In genomic region chr20:1965520-1966278, GRCh38 we compare ENCODE assay signal across 1 cellular context.
TF ChIP-seq lines count a peak whose summit lies in the region.

No MANE protein-coding gene starts in this region.

TF ChIP-seq in K562, 482 proteins besides CTCF, POLR2A, EP300 and RAD21 (continued from another document):
- TF ChIP-seq ZNF511 (CRISPR knock-in tag; IDR thresholded peaks at IDR 0.05) (no peak), MAX (CRISPR knock-in tag; IDR thresholded peaks at IDR 0.05) (peak; percentile 74), MEF2A (IDR thresholded peaks at IDR 0.05; ENCODE audit: control insufficient read depth, low read depth, low read length) (no peak), GTF2E2 (tag; IDR thresholded peaks at IDR 0.05) (no peak), MNT (conservative IDR thresholded peaks at IDR 0.05) (peak; percentile 54 to 65; a peak in 3 of 4 replicates), ILF3 (IDR thresholded peaks at IDR 0.05; ENCODE audit: borderline replicate concordance) (no peak), ZNF586 (CRISPR knock-in tag; conservative IDR thresholded peaks at IDR 0.05) (no peak), ZFP1 (CRISPR knock-in tag; IDR thresholded peaks at IDR 0.05) (no peak), RCOR1 (IDR thresholded peaks at IDR 0.05; ENCODE audit: borderline replicate concordance in 1 of 2, low read depth in 2 of 2, low read length in 2 of 2) (0 out of 4 replicates have a peak, but pooled peaks of 1 of the 2 experiments have one; percentile 13), STAT5A (IDR thresholded peaks at IDR 0.05; ENCODE audit: borderline replicate concordance, low read length) (no peak), EGR1 (conservative IDR thresholded peaks at IDR 0.05) (peak; percentile 81), CLOCK (CRISPR knock-in tag; IDR thresholded peaks at IDR 0.05; ENCODE audit: borderline replicate concordance) (no peak), NFE2L1 (tag; IDR thresholded peaks at IDR 0.05; ENCODE audit: borderline replicate concordance, low read depth) (no peak), KDM2B (CRISPR knock-in tag; IDR thresholded peaks at IDR 0.05) (no peak), SIX5 (IDR thresholded peaks at IDR 0.05; ENCODE audit: borderline replicate concordance in 1 of 2, insufficient read depth in 1 of 2, low read depth in 1 of 2, low read length in 2 of 2) (no peak), RREB1 (CRISPR knock-in tag; IDR thresholded peaks at IDR 0.05) (no peak), SMC3 (conservative IDR thresholded peaks at IDR 0.05; ENCODE audit: insufficient read depth, low read depth, low read length) (peak; percentile 63), POU5F1 (IDR thresholded peaks at IDR 0.05; ENCODE audit: borderline replicate concordance, low read depth, low read length, partially characterized antibody) (no peak), USF2 (CRISPR knock-in tag; IDR thresholded peaks at IDR 0.05) (peak; percentile 65), ZNF174 (CRISPR knock-in tag; IDR thresholded peaks at IDR 0.05) (no peak), ZNF134 (CRISPR knock-in tag; conservative IDR thresholded peaks at IDR 0.05) (no peak), THRA (IDR thresholded peaks at IDR 0.05) (no peak), MTA2 (IDR thresholded peaks at IDR 0.05; ENCODE audit: low read depth) (no peak), CEBPB (tag; IDR thresholded peaks at IDR 0.05) (peak; percentile 55), USF1 (CRISPR knock-in tag; IDR thresholded peaks at IDR 0.05) (peak; percentile 75), ZBTB7A (IDR thresholded peaks at IDR 0.05; ENCODE audit: borderline replicate concordance, control insufficient read depth, low read depth, low read length) (peak; percentile 53; the same call in 1 of the 2 replicates)
